8 cellular contexts compared by ENCODE assay signal in the genomic region with DNA sequence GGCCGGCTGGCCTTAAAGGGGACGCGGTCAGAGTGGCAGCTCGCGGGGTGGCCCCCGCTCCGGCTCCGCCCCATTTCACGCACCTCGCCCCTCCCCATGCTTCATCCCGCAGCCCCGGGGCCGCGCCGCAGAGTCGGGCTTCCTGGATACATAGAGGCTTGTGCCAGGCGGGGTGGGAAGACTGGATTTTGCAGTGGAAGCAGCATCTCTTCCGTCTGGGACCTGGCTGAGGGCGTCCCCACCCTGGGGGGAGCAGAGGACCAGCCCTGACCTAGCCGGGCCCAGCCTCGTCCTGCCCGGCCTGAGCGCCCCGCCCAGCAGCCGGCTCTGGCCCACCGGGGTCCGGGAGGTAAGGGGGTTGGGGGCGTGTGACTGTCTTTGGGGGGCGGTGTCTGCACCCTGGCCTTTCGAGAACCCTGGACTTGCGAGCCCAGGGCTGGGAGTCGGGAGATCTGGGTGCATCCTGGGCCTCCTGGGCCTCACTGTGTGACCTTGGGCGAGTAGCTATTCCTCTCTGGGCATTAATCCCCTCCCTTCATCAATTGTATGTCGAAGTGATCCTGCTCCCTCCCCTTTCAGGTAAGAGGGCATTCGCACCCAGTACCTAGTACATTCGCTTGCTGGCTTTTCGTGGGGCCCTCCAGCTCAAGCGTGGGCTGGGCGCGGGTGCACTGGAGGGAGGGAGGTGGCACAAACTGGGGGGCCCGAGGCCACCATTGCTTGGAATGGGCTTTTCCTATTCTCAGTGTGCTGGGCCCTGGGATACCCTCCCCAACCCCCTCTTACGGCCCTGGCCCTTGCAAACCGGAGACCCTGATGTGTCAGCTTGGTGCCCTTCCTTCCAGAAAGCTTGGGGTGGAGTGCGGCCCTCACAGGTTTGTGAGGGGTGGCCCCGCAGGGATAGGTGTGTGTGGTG. TPM values are rescaled to one million over a fixed set of nuclear protein-coding genes. Genes with fewer than 3 reads are reported as not detected.
DNase-seq lines count a peak whose midpoint lies in the region; ATAC-seq and TF ChIP-seq lines count a peak whose summit lies in the region.

A gene with protein sequence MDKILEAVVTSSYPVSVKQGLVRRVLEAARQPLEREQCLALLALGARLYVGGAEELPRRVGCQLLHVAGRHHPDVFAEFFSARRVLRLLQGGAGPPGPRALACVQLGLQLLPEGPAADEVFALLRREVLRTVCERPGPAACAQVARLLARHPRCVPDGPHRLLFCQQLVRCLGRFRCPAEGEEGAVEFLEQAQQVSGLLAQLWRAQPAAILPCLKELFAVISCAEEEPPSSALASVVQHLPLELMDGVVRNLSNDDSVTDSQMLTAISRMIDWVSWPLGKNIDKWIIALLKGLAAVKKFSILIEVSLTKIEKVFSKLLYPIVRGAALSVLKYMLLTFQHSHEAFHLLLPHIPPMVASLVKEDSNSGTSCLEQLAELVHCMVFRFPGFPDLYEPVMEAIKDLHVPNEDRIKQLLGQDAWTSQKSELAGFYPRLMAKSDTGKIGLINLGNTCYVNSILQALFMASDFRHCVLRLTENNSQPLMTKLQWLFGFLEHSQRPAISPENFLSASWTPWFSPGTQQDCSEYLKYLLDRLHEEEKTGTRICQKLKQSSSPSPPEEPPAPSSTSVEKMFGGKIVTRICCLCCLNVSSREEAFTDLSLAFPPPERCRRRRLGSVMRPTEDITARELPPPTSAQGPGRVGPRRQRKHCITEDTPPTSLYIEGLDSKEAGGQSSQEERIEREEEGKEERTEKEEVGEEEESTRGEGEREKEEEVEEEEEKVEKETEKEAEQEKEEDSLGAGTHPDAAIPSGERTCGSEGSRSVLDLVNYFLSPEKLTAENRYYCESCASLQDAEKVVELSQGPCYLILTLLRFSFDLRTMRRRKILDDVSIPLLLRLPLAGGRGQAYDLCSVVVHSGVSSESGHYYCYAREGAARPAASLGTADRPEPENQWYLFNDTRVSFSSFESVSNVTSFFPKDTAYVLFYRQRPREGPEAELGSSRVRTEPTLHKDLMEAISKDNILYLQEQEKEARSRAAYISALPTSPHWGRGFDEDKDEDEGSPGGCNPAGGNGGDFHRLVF (plus strand): TSS at position 111 of the 916 bp plus-strand sequence. CDS start 7,327 bp downstream, outside the sequence.

- H3K27ac ChIP-seq in WERI-Rb-1 (peak within 1 kb of the TSS; percentile 66), cardiac muscle cell (peak within 1 kb of the TSS; percentile 78), gastrocnemius medialis (peak within 1 kb of the TSS; percentile 71 to 94 (median 86))

- H3K36me3 ChIP-seq in WERI-Rb-1 = peaks cover 6% of the 10 kb centered on the region; the same call in 1 of the 2 replicates
- H3K36me3 ChIP-seq in cardiac muscle cell = no peaks in the 10 kb centered on the region
- no peaks in the 10 kb centered on the region for H3K36me3 ChIP-seq in gastrocnemius medialis

- intact Hi-C loops in gastrocnemius medialis (cut with DNase I; ENCODE audit: low total_unique reads) = loop anchor here (1.0 to 2.0 kb wide), 4 partner anchors 40 to 228 kb away; a partner anchor contains a TSS

- peak within 1 kb of the TSS; percentile 85 for H3K27ac Mint-ChIP-seq in activated CD8-positive, alpha-beta memory T cell treated with anti-CD3 and anti-CD28 coated beads, Interleukin-2, amount 10 ng/mL, durations not matched to agents 7 days and 5 days

- in situ Hi-C loops in gastrocnemius medialis (cut with MboI; ENCODE audit: low sequenced_read_pairs in 4 of 4) = no loop called here
- in situ Hi-C loops in GM13976 (cut with MboI; ENCODE audit: low sequenced_read_pairs, unreplicated experiment) = no loop called here

- peak within 1 kb of the TSS; percentile 97 for H3K4me3 Mint-ChIP-seq in activated CD8-positive, alpha-beta memory T cell treated with anti-CD3 and anti-CD28 coated beads, Interleukin-2, amount 10 ng/mL, durations not matched to agents 7 days and 5 days

- H3K4me3 ChIP-seq in WERI-Rb-1 (ENCODE audit: low read depth, low read length) (peak within 1 kb of the TSS; percentile 83), cardiac muscle cell (peak within 1 kb of the TSS; percentile 57), gastrocnemius medialis (peak within 1 kb of the TSS; percentile 63 to 100 (median 99))

- no peak for DNase-seq in activated CD8-positive, alpha-beta memory T cell treated with anti-CD3 and anti-CD28 coated beads, Interleukin-2, amount 10 ng/mL, durations not matched to agents 7 days and 5 days
- DNase-seq in activated CD8-positive, alpha-beta memory T cell treated with anti-CD3 and anti-CD28 coated beads for 24 hours = no peak
- no peak for DNase-seq in WERI-Rb-1
- no peak for DNase-seq in cardiac muscle cell (ENCODE audit: low read depth in 1 of 2, low spot score in 1 of 2)
- no peak for DNase-seq in gastrocnemius medialis
- no peak for DNase-seq in NCI-H510A (lab: John Stamatoyannopoulos, UW)
- no peak for DNase-seq in GM13976 (ENCODE audit: low spot score)
- DNase-seq in AG08395 (ENCODE audit: low spot score) = no peak

- TF ChIP-seq CTCF in WERI-Rb-1 (IDR thresholded peaks at IDR 0.05; ENCODE audit: low read depth, low read length) = no peak
- TF ChIP-seq CTCF in cardiac muscle cell (IDR thresholded peaks at IDR 0.05; ENCODE audit: low read depth, low read length) = no peak
- TF ChIP-seq CTCF in gastrocnemius medialis (IDR thresholded peaks at IDR 0.05 in 4 of 5, conservative IDR thresholded peaks at IDR 0.05 in 1 of 5) = no peak
- no peak for TF ChIP-seq CTCF in GM13976 (IDR thresholded peaks at IDR 0.05; ENCODE audit: borderline replicate concordance, control extremely low read depth, extremely low read depth, insufficient read depth, missing control alignments)

- CTCF ChIA-PET in activated CD8-positive, alpha-beta memory T cell treated with anti-CD3 and anti-CD28 coated beads, Interleukin-2, amount 10 ng/mL, durations not matched to agents 7 days and 5 days (lab: Charles Lee) = interaction anchor here (0.7 to 1.8 kb wide), 8 partner anchors 13 to 375 kb away, joined by 3 to 7 read pairs (median 4); a partner anchor contains a TSS

- ATAC-seq in activated CD8-positive, alpha-beta memory T cell treated with anti-CD3 and anti-CD28 coated beads, Interleukin-2, amount 10 ng/mL, durations not matched to agents 7 days and 5 days = no peak
- no peak for ATAC-seq in gastrocnemius medialis

- TF ChIP-seq POLR2A in gastrocnemius medialis (IDR thresholded peaks at IDR 0.05) = no peak

- H3K9me3 ChIP-seq in WERI-Rb-1 (ENCODE audit: severe bottlenecking) (no peaks in the 10 kb centered on the region), cardiac muscle cell (ENCODE audit: low read depth) (no peaks in the 10 kb centered on the region), gastrocnemius medialis (no peaks in the 10 kb centered on the region)

- H3K27me3 ChIP-seq in WERI-Rb-1 (ENCODE audit: insufficient read depth, low read depth, severe bottlenecking) (no peaks in the 10 kb centered on the region), cardiac muscle cell (no peaks in the 10 kb centered on the region), gastrocnemius medialis (no peaks in the 10 kb centered on the region)

- H3K27me3 Mint-ChIP-seq in activated CD8-positive, alpha-beta memory T cell treated with anti-CD3 and anti-CD28 coated beads, Interleukin-2, amount 10 ng/mL, durations not matched to agents 7 days and 5 days = no peaks in the 10 kb centered on the region

- H3K4me1 ChIP-seq in cardiac muscle cell (ENCODE audit: low read depth) = peaks cover 27% of the 10 kb centered on the region
- H3K4me1 ChIP-seq in gastrocnemius medialis = peaks cover 37 to 49% of the 10 kb centered on the region in 2 donors

- H3K4me1 Mint-ChIP-seq in activated CD8-positive, alpha-beta memory T cell treated with anti-CD3 and anti-CD28 coated beads, Interleukin-2, amount 10 ng/mL, durations not matched to agents 7 days and 5 days = peaks cover 39% of the 10 kb centered on the region

- peaks cover 1% of the 10 kb centered on the region for H3K36me3 Mint-ChIP-seq in activated CD8-positive, alpha-beta memory T cell treated with anti-CD3 and anti-CD28 coated beads, Interleukin-2, amount 10 ng/mL, durations not matched to agents 7 days and 5 days

- no peaks in the 10 kb centered on the region for H3K9me3 Mint-ChIP-seq in activated CD8-positive, alpha-beta memory T cell treated with anti-CD3 and anti-CD28 coated beads, Interleukin-2, amount 10 ng/mL, durations not matched to agents 7 days and 5 days (ENCODE audit: low read depth)

RNA-seq across cellular contexts. Expression of the gene that starts here (rescaled TPM):
- 10 to 100 TPM in 1 of 2 experiments, 1 to 10 TPM in 1; 8.5 to 10.6 TPM for total RNA-seq in activated CD8-positive, alpha-beta memory T cell treated with anti-CD3 and anti-CD28 coated beads, Interleukin-2, amount 10 ng/mL, durations not matched to agents 7 days and 5 days
- total RNA-seq in cardiac muscle cell = 25.1 and 35.0 TPM in 2 replicates
- 11.1 and 13.3 TPM in 2 replicates for polyA plus RNA-seq in cardiac muscle cell
- total RNA-seq in gastrocnemius medialis = 1 to 10 TPM; 4.6 to 6.1 (median 5.4) TPM
